ENCODE assay signal across 1 cellular context in genomic region chr2:100577777-100578176, GRCh38.
TF ChIP-seq lines count a peak whose summit lies in the region.

No MANE protein-coding gene starts in this region.

TF ChIP-seq in HCT116, 20 proteins besides CTCF, POLR2A, EP300 and RAD21:
- TF ChIP-seq EGR1 (IDR thresholded peaks at IDR 0.05; ENCODE audit: low read depth) (peak; percentile 59), REST (IDR thresholded peaks at IDR 0.05; ENCODE audit: low read depth) (no peak), EZH2 (IDR thresholded peaks at IDR 0.05) (no peak), FOSL1 (IDR thresholded peaks at IDR 0.05; ENCODE audit: low read depth) (peak; percentile 51), SRF (IDR thresholded peaks at IDR 0.05; ENCODE audit: low read depth) (no peak), CEBPB (IDR thresholded peaks at IDR 0.05; ENCODE audit: low read depth) (no peak), JUND (IDR thresholded peaks at IDR 0.05) (peak; percentile 30; the same call in 1 of the 2 replicates), SP1 (IDR thresholded peaks at IDR 0.05; ENCODE audit: low read depth) (0 out of 2 replicates have a peak, but pooled peaks have one; percentile 15)
